25 cellular contexts compared by ENCODE assay signal in genomic region chr11:81224396-81224795, GRCh38.
"Had no signal": no experiment of that assay in that cellular context is flagged by ENCODE, and none has a peak within 500 bp of the region (broad histone marks: within the 10 kb centered on the region; RNA-seq: fewer than 3 reads in every experiment).

No MANE protein-coding gene starts in this region.

- H3K36me3 ChIP-seq: esophagus muscularis mucosa, neural progenitor cell, right lobe of liver, suprapubic skin, transverse colon, upper lobe of right lung, uterus had no signal

- H3K27me3 ChIP-seq: esophagus muscularis mucosa, neural progenitor cell, right lobe of liver, suprapubic skin, transverse colon, upper lobe of right lung, uterus had no signal

- ATAC-seq: left lobe of liver; naive thymus-derived CD4-positive, alpha-beta T cell; right lobe of liver; stimulated activated naive CD8-positive, alpha-beta T cell treated with anti-CD3 and anti-CD28 coated beads, Interleukin-15, amount 100 ng/mL, for 72 hours; upper lobe of right lung had no signal

- H3K4me3 ChIP-seq: coronary artery, esophagus muscularis mucosa, lung, neural progenitor cell, right lobe of liver, smooth muscle cell, suprapubic skin, transverse colon, upper lobe of right lung, uterus had no signal

- H3K27ac ChIP-seq: coronary artery, esophagus muscularis mucosa, neural progenitor cell, parathyroid adenoma, right lobe of liver, suprapubic skin, transverse colon, upper lobe of right lung, uterus had no signal

- DNase-seq: dermis blood vessel endothelial cell; effector memory CD4-positive, alpha-beta T cell; hypothalamus; immature natural killer cell; mesendoderm; midbrain; naive thymus-derived CD4-positive, alpha-beta T cell; right lobe of liver; stimulated activated CD4-positive, alpha-beta T cell treated with anti-CD3 and anti-CD28 coated beads, Interleukin-12 subunit alpha, Interleukin-12 subunit beta, amount 100 ng/mL, for 4 hours; stimulated activated CD4-positive, alpha-beta T cell treated with anti-CD3 and anti-CD28 coated beads, Interleukin-1b, Interleukin-23, amount 100 ng/mL, for 48 hours; stimulated activated CD4-positive, alpha-beta T cell treated with anti-CD3 and anti-CD28 coated beads, Interleukin-4, amount 100 ng/mL, for 1 hour; stimulated activated CD8-positive, alpha-beta memory T cell treated with anti-CD3 and anti-CD28 coated beads, Interleukin-4, amount 100 ng/mL, for 48 hours; stimulated activated naive CD4-positive, alpha-beta T cell; stimulated activated naive CD8-positive, alpha-beta T cell treated with anti-CD3 and anti-CD28 coated beads, Interleukin-15, amount 100 ng/mL, for 72 hours; transverse colon; upper lobe of right lung; uterus had no signal
